In the genomic region with DNA sequence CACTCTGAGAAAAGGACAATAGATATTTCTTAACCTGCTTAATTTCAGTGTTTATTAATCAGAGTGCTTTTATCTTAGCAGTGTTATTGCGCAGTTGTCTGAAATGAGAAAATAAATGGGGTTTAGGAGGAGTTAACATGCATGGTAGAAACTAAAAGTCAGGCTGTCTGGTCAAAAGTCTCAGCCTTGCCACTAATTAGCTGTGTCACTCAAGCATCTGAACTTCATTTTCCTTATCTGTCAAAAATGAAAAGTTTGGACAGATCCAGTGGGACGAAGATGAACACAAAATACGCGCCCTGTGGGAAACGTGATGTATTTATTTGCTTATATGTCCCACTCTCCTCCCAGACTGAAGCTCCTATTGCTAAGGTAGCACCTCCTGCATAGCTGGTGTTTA, we compare ENCODE assay signal across 32 cellular contexts. TPM values are rescaled to one million over a fixed set of nuclear protein-coding genes. Genes with fewer than 3 reads are reported as not detected.
"Had no signal": no experiment of that assay in that cellular context is flagged by ENCODE, and none has a peak within 500 bp of the region (broad histone marks: within the 10 kb centered on the region; RNA-seq: fewer than 3 reads in every experiment).

No MANE protein-coding gene starts in this region.

- H3K4me1 ChIP-seq: left lung, lower lobe of right lung, pancreas, prostate gland, sigmoid colon, spleen, suprapubic skin, tibial artery, upper lobe of right lung had no signal

- H3K27me3 ChIP-seq: pancreas had no signal

- DNase-seq: immature natural killer cell; left lung; lower lobe of right lung; mammary epithelial cell; mesenchymal stem cell; naive thymus-derived CD8-positive, alpha-beta T cell; nucleus accumbens; posterior cingulate gyrus; retina; right cardiac atrium; stimulated activated CD4-positive, alpha-beta T cell treated with anti-CD3 and anti-CD28 coated beads, Interleukin-4, amount 100 ng/mL, for 24 hours; stimulated activated naive CD4-positive, alpha-beta T cell; tibial artery; trophoblast cell had no signal

- H3K27ac ChIP-seq: left lung, lower lobe of right lung, pancreas, prostate gland, sigmoid colon, spleen, suprapubic skin, thoracic aorta, tibial artery, upper lobe of right lung had no signal

- ATAC-seq: lower lobe of right lung; naive thymus-derived CD8-positive, alpha-beta T cell; pancreas; right cardiac atrium; stimulated activated effector memory CD8-positive, alpha-beta T cell treated with anti-CD3 and anti-CD28 coated beads, Interleukin-12 subunit alpha, Interleukin-12 subunit beta, amount 100 ng/mL, for 72 hours; upper lobe of right lung had no signal

- FAIRE-seq: islet of Langerhans, kidney, pancreas, small intestine, urothelium cell line had no signal

- H3K9me3 ChIP-seq: left lung, lower lobe of right lung, pancreas, prostate gland, sigmoid colon, spleen, suprapubic skin, thoracic aorta, tibial artery, upper lobe of right lung had no signal

- H3K36me3 ChIP-seq: left lung, lower lobe of right lung, pancreas, prostate gland, sigmoid colon, spleen, suprapubic skin, thoracic aorta, tibial artery, upper lobe of right lung had no signal

- H3K4me3 ChIP-seq: left lung, lower lobe of right lung, pancreas, prostate gland, sigmoid colon, spleen, suprapubic skin, thoracic aorta, tibial artery, upper lobe of right lung had no signal

RNA-seq across cellular contexts. Expression of a gene that starts 6.3 kb away (rescaled TPM):
- total RNA-seq: left colon; left lung; lower lobe of right lung; naive thymus-derived CD8-positive, alpha-beta T cell; neural crest cell; osteoblast; right cardiac atrium; sigmoid colon; spleen; subcutaneous adipose tissue; thoracic aorta; upper lobe of right lung had no signal
- polyA plus RNA-seq: immature natural killer cell; mammary epithelial cell; naive thymus-derived CD8-positive, alpha-beta T cell; right cardiac atrium; spleen had no signal

RNA-seq across cellular contexts. Expression of a gene that starts 40.0 kb away (rescaled TPM):
- total RNA-seq: liver; mammary epithelial cell; mucosa of gallbladder; naive thymus-derived CD8-positive, alpha-beta T cell; neural crest cell; osteoblast; pancreas; right cardiac atrium; sigmoid colon; subcutaneous adipose tissue; thoracic aorta; upper lobe of right lung had no signal
- polyA plus RNA-seq: immature natural killer cell; liver; mammary epithelial cell; naive thymus-derived CD8-positive, alpha-beta T cell; right cardiac atrium had no signal
